In the genomic region with DNA sequence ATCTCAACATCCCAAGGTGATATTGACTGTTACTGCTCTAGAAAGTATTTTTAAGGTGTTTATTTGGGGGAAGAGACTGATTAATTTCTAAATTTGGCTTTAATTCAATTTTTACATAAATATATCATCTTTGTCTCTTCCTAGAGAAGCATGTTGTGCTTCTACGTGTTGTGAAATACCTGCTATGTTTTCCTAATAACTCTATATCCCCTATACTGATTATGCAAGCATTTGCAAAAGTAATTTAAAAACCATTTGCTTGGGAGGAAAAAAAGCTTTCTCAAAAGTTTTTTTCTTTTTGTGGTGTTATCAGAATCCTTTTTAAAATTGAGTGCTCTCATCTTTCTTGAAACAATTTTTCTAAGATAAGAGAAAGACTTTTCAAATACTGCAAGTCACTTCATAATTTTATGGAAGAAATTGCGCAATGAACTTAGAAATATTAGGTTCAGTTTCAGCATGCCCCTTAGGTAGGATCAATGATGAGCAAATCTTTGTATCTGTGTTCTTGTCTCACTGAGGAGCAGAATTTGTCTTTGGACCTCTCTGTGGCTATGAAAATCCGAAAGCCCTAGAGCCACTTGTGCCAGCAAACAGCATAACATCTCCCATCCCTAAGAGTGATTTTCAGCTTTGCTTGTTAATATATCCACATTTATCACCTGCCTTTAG, we compare ENCODE assay signal across 18 cellular contexts. TPM values are rescaled to one million over a fixed set of nuclear protein-coding genes. Genes with fewer than 3 reads are reported as not detected.
DNase-seq lines count a peak whose midpoint lies in the region; ATAC-seq and TF ChIP-seq lines count a peak whose summit lies in the region.
"Had no signal": no experiment of that assay in that cellular context is flagged by ENCODE, and none has a peak within 500 bp of the region (broad histone marks: within the 10 kb centered on the region; RNA-seq: fewer than 3 reads in every experiment).

No MANE protein-coding gene starts in this region.

- H3K27me3 Mint-ChIP-seq in HFFc6 (ENCODE audit: insufficient read depth): peaks cover 5% of the 10 kb centered on the region

- H3K9ac ChIP-seq in adipocyte (ENCODE audit: low read length): no peak overlapping the region

- peak overlapping the region; percentile 61 for H3K27ac Mint-ChIP-seq in HFFc6
- H3K27ac Mint-ChIP-seq: B cell had no signal

- peaks cover 45% of the 10 kb centered on the region for H4K20me1 ChIP-seq in osteoblast (ENCODE audit: insufficient read depth, low read length)

- H3K9me3 Mint-ChIP-seq in HFFc6: no peaks in the 10 kb centered on the region

- H3K27me3 ChIP-seq in adipocyte (replicated peaks; ENCODE audit: control insufficient read depth, insufficient read depth, low read length): no peaks in the 10 kb centered on the region
- no peaks in the 10 kb centered on the region for H3K27me3 ChIP-seq in osteoblast (ENCODE audit: insufficient read depth, low read length)
- H3K27me3 ChIP-seq: SJCRH30 had no signal

- H3K79me2 ChIP-seq in osteoblast (ENCODE audit: insufficient read depth, low read length): peaks cover 92% of the 10 kb centered on the region

- H2AFZ ChIP-seq in osteoblast (ENCODE audit: low read length): no peak overlapping the region

- peaks cover 95% of the 10 kb centered on the region for H3K4me1 Mint-ChIP-seq in HFFc6 (ENCODE audit: low read depth)
- H3K4me1 Mint-ChIP-seq: B cell had no signal

- H3K27ac ChIP-seq in osteoblast (ENCODE audit: low read depth, low read length): peak overlapping the region; percentile 29
- H3K27ac ChIP-seq: SJCRH30 had no signal

- H3K9me3 ChIP-seq in adipocyte (ENCODE audit: control insufficient read depth, low read length) (no peaks in the 10 kb centered on the region), osteoblast (ENCODE audit: low read depth, low read length) (no peaks in the 10 kb centered on the region)
- H3K9me3 ChIP-seq: SJCRH30 had no signal

- no peak overlapping the region for H3K4me3 Mint-ChIP-seq in HFFc6
- H3K4me3 Mint-ChIP-seq: B cell had no signal

- H3K36me3 ChIP-seq in adipocyte (ENCODE audit: control insufficient read depth, insufficient read depth, low read length, severe bottlenecking): peaks cover 6% of the 10 kb centered on the region
- peaks cover 68% of the 10 kb centered on the region for H3K36me3 ChIP-seq in osteoblast (ENCODE audit: insufficient read depth, low read length)
- H3K36me3 ChIP-seq: SJCRH30 had no signal

- no peak for ATAC-seq in GM18519 (IDR thresholded peaks at IDR 0.05; ENCODE audit: low FRiP score, unreplicated experiment)
- no peak for ATAC-seq in GM21576 (IDR thresholded peaks at IDR 0.05; ENCODE audit: unreplicated experiment)
- ATAC-seq: HepG2 had no signal

- TF ChIP-seq CTCF in HFFc6 (IDR thresholded peaks at IDR 0.05) (no peak), choroid plexus epithelial cell (conservative IDR thresholded peaks at IDR 0.05; ENCODE audit: low read depth, low read length) (no peak), osteoblast (IDR thresholded peaks at IDR 0.05; ENCODE audit: extremely low read depth, low read depth, low read length) (no peak)

- peaks cover 87% of the 10 kb centered on the region for H3K36me3 Mint-ChIP-seq in HFFc6 (ENCODE audit: low read depth)

- no peak overlapping the region for H3K4me2 ChIP-seq in osteoblast (ENCODE audit: insufficient read depth, low read length)

- H3K4me3 ChIP-seq in adipocyte (ENCODE audit: low read length) (no peak overlapping the region), choroid plexus epithelial cell (ENCODE audit: low read depth, low read length) (no peak overlapping the region), osteoblast (ENCODE audit: insufficient read depth, low read length) (no peak overlapping the region)
- H3K4me3 ChIP-seq: SJCRH30 had no signal

- H3K4me1 ChIP-seq in adipocyte (ENCODE audit: control insufficient read depth, insufficient read depth, low read length): peaks cover 52% of the 10 kb centered on the region
- peaks cover 52% of the 10 kb centered on the region for H3K4me1 ChIP-seq in osteoblast (ENCODE audit: insufficient read depth, low read length)
- H3K4me1 ChIP-seq: SJCRH30 had no signal

- DNase-seq in HFFc6 (no peak), adipocyte (ENCODE audit: low read depth) (peak; percentile 62), choroid plexus epithelial cell (ENCODE audit: low read depth) (peak; percentile 54), osteoblast (ENCODE audit: insufficient read length, low spot score, missing footprints) (no peak), SW 1271 (lab: John Stamatoyannopoulos, UW) (no peak), retina (no peak)
- DNase-seq: DMS 273 treated with DMSO at 0.1 percent for 48 hours, GF-D8, NCI-H1417 treated with DMSO at 0.1 percent for 48 hours, NCI-H226, NCI-H524, NCI-H82, RPMI8226, SJCRH30 had no signal

RNA-seq across cellular contexts. Expression of gene BLID, which starts 7.4 kb away (rescaled TPM):
- 1 to 10 TPM in 5 of 6 experiments, under 1 TPM in 1; 0.85 to 1.6 (median 1.2) TPM for total RNA-seq in HFFc6 (2021; fragmentation: NEBNext Ultra II Directional; extraction: Animal tissue kit (Norgen Biotek cat#: 25700))
- 18.1 and 20.0 TPM in 2 replicates for total RNA-seq in osteoblast
- total RNA-seq: B cell, HepG2, SJCRH30 had no signal

Comparison
In these comparisons a context has a peak if more than half of its experiments do, and no peak if none do; other contexts are left out.
1. DNase-seq: peak in adipocyte (single experiment) and choroid plexus epithelial cell (single experiment); none in HFFc6 (single experiment), osteoblast (single experiment), SW 1271 (0 of 2) and retina (single experiment).